In genomic region chr14:102592969-102593840, GRCh38 we compare ENCODE assay signal across 8 cellular contexts. TPM values are rescaled to one million over a fixed set of nuclear protein-coding genes. Genes with fewer than 3 reads are reported as not detected.
DNase-seq lines count a peak whose midpoint lies in the region; ATAC-seq and TF ChIP-seq lines count a peak whose summit lies in the region.

No MANE protein-coding gene starts in this region.

- DNase-seq in AG10803 (ENCODE audit: low read depth) (no peak), astrocyte of the hippocampus (ENCODE audit: low read depth, low spot score) (peak; percentile 73), NCI-H510A treated with DMSO at 0.1 percent for 48 hours (lab: John Stamatoyannopoulos, UW) (no peak)

- no peak; the same call in 1 of the 2 replicates for TF ChIP-seq CTCF in AG10803 (conservative IDR thresholded peaks at IDR 0.05; ENCODE audit: low read length)

- H3K9ac ChIP-seq in iPS-18a (ENCODE audit: low read length) (peak overlapping the region; percentile 56), skeletal muscle tissue (ENCODE audit: low read depth in 1 of 3, low read length in 3 of 3) (peak overlapping the region; percentile 74 to 86 (median 77))

- peak overlapping the region; percentile 82 for H3K27ac Mint-ChIP-seq in T-helper 1 cell treated with Interleukin-12 subunit alpha and Interleukin-12 subunit beta and Interleukin-4 antibody, amounts not matched to agents 30 μg/mL and 1 μg/mL, for 36 hours

- H3K4me1 Mint-ChIP-seq in T-helper 1 cell treated with Interleukin-12 subunit alpha and Interleukin-12 subunit beta and Interleukin-4 antibody, amounts not matched to agents 30 μg/mL and 1 μg/mL, for 36 hours (ENCODE audit: low read depth): peaks cover 20% of the 10 kb centered on the region

- H3K9me3 Mint-ChIP-seq in T-helper 1 cell treated with Interleukin-12 subunit alpha and Interleukin-12 subunit beta and Interleukin-4 antibody, amounts not matched to agents 30 μg/mL and 1 μg/mL, for 36 hours: no peaks in the 10 kb centered on the region

- H3K27me3 ChIP-seq in iPS-18a (ENCODE audit: control insufficient read depth, insufficient read depth, low read length) (no peaks in the 10 kb centered on the region), skeletal muscle tissue (ENCODE audit: control insufficient read depth in 3 of 3, insufficient read depth in 3 of 3, low read length in 3 of 3) (no peaks in the 10 kb centered on the region)

- H3K27me3 Mint-ChIP-seq in T-helper 1 cell treated with Interleukin-12 subunit alpha and Interleukin-12 subunit beta and Interleukin-4 antibody, amounts not matched to agents 30 μg/mL and 1 μg/mL, for 36 hours (ENCODE audit: low read depth): peaks cover 11% of the 10 kb centered on the region

- peak overlapping the region; percentile 86 for H3K4me3 Mint-ChIP-seq in T-helper 1 cell treated with Interleukin-12 subunit alpha and Interleukin-12 subunit beta and Interleukin-4 antibody, amounts not matched to agents 30 μg/mL and 1 μg/mL, for 36 hours

- no peaks in the 10 kb centered on the region for H3K36me3 ChIP-seq in iPS-18a (ENCODE audit: control insufficient read depth, low read depth, low read length)
- peaks cover 0 to 1% (median 0%) of the 10 kb centered on the region in 3 donors for H3K36me3 ChIP-seq in skeletal muscle tissue (ENCODE audit: control insufficient read depth in 3 of 3, insufficient read depth in 3 of 3, low read length in 3 of 3)

- peak; percentile 3 for ATAC-seq in GM19043 (IDR thresholded peaks at IDR 0.05; ENCODE audit: low read depth, unreplicated experiment)
- ATAC-seq in HG03442 (IDR thresholded peaks at IDR 0.05; ENCODE audit: unreplicated experiment): peak; percentile 12

- peak overlapping the region; percentile 80 for H3K4me3 ChIP-seq in AG10803 (ENCODE audit: low read length)
- H3K4me3 ChIP-seq in iPS-18a (ENCODE audit: low read length): peak overlapping the region; percentile 70
- H3K4me3 ChIP-seq in skeletal muscle tissue (ENCODE audit: low read length in 3 of 3): peak overlapping the region; percentile 77 to 83 (median 79)

- H3K36me3 Mint-ChIP-seq in T-helper 1 cell treated with Interleukin-12 subunit alpha and Interleukin-12 subunit beta and Interleukin-4 antibody, amounts not matched to agents 30 μg/mL and 1 μg/mL, for 36 hours (ENCODE audit: low read depth): peaks cover 4% of the 10 kb centered on the region

- H3K27ac ChIP-seq in iPS-18a (ENCODE audit: low read length) (no peak overlapping the region), skeletal muscle tissue (ENCODE audit: low read depth, low read length) (peak overlapping the region; percentile 69)

- H3K9me3 ChIP-seq in iPS-18a (ENCODE audit: control insufficient read depth, low read depth, low read length) (no peaks in the 10 kb centered on the region), skeletal muscle tissue (ENCODE audit: control insufficient read depth in 3 of 3, low read length in 3 of 3) (no peaks in the 10 kb centered on the region)

- peaks cover 21% of the 10 kb centered on the region for H3K4me1 ChIP-seq in iPS-18a (ENCODE audit: control insufficient read depth, low read depth, low read length)
- peaks cover 13 to 16% (median 15%) of the 10 kb centered on the region in 3 donors for H3K4me1 ChIP-seq in skeletal muscle tissue (ENCODE audit: control insufficient read depth in 3 of 3, insufficient read depth in 3 of 3, low read length in 3 of 3)

RNA-seq across cellular contexts. Expression of gene RCOR1, which starts 0.8 kb away (rescaled TPM):
- total RNA-seq in skeletal muscle tissue: 10.4 TPM
